ENCODE assay signal across 22 cellular contexts in the genomic region with DNA sequence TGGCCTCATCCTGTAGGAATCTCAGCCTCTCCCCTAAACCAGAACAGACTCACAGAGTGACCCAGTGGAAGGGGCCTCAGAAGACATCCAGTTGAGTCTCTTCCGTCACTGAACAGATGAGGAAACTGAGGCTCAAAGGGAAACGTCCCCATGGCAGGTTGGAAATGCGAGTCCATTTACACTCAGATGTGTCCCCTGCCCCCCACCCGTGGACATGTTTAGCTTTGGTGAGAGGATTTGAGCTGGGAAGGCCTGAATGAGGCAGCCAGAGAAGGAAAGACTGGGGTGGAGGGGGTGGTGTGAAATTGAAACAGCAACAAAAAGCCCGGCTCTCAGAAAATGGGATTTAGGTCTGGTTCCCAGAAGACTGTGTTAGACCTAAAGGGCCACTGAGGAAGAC. TPM values are rescaled to one million over a fixed set of nuclear protein-coding genes. Genes with fewer than 3 reads are reported as not detected.
"Had no signal": no experiment of that assay in that cellular context is flagged by ENCODE, and none has a peak within 500 bp of the region (broad histone marks: within the 10 kb centered on the region; RNA-seq: fewer than 3 reads in every experiment).

No MANE protein-coding gene starts in this region.

- ATAC-seq: activated T-cell treated with anti-CD3 and anti-CD28 coated beads, Interleukin-2, amount 50 U/mL, for 72 hours; left lung; stimulated activated naive B cell treated with anti-CD40 and anti-IgM and Interleukin-4, amounts not matched to agents 10 μg/mL and 1 μg/mL and 100 μg/mL, for 72 hours had no signal

- H3K4me1 ChIP-seq: thyroid gland, uterus had no signal

- H3K27me3 ChIP-seq: adrenal gland, ovary, thyroid gland, uterus had no signal

- H3K36me3 Mint-ChIP-seq: stimulated activated naive B cell treated with anti-CD40 and anti-IgM and Interleukin-4, amounts not matched to agents 10 μg/mL and 1 μg/mL and 100 μg/mL, for 72 hours had no signal

- H3K4me3 Mint-ChIP-seq: neural crest cell; stimulated activated naive B cell treated with anti-CD40 and anti-IgM and Interleukin-4, amounts not matched to agents 10 μg/mL and 1 μg/mL and 100 μg/mL, for 72 hours; T-helper 2 cell treated with Interferon-gamma antibody and Interleukin-4, amounts not matched to agents 5 μg/mL and 100 μg/mL, for 36 hours had no signal

- H3K36me3 ChIP-seq: adrenal gland, cardiac muscle cell, left lung, ovary, thyroid gland, uterus had no signal

- H3K27ac Mint-ChIP-seq: activated T-cell treated with anti-CD3 and anti-CD28 coated beads, Interleukin-2, amount 50 U/mL, for 72 hours; stimulated activated naive B cell treated with anti-CD40 and anti-IgM and Interleukin-4, amounts not matched to agents 10 μg/mL and 1 μg/mL and 100 μg/mL, for 72 hours; T-helper 2 cell treated with Interferon-gamma antibody and Interleukin-4, amounts not matched to agents 5 μg/mL and 100 μg/mL, for 36 hours had no signal

- H3K9me3 ChIP-seq: adrenal gland, left lung, ovary, thyroid gland, uterus had no signal

- H3K27ac ChIP-seq: cardiac muscle cell, left lung, ovary, thyroid gland, uterus had no signal

- H3K9me3 Mint-ChIP-seq: activated T-cell treated with anti-CD3 and anti-CD28 coated beads, Interleukin-2, amount 50 U/mL, for 72 hours; neural crest cell; stimulated activated naive B cell treated with anti-CD40 and anti-IgM and Interleukin-4, amounts not matched to agents 10 μg/mL and 1 μg/mL and 100 μg/mL, for 72 hours; T-helper 2 cell treated with Interferon-gamma antibody and Interleukin-4, amounts not matched to agents 5 μg/mL and 100 μg/mL, for 36 hours had no signal

- FAIRE-seq: frontal cortex, kidney, TTC549 had no signal

- H3K4me3 ChIP-seq: adrenal gland, cardiac muscle cell, left lung, ovary, thyroid gland, uterus had no signal

- DNase-seq: activated CD4-positive, alpha-beta T cell treated with anti-CD3 and anti-CD28 coated beads, Interleukin-2, amount 50 U/mL, for 4 hours; activated effector memory CD4-positive, alpha-beta T cell treated with anti-CD3 and anti-CD28 coated beads, Interleukin-2, amount 50 U/mL, for 16 hours; activated naive CD4-positive, alpha-beta T cell treated with anti-CD3 and anti-CD28 coated beads, Interleukin-2, amount 50 U/mL, for 16 hours; activated T-cell treated with anti-CD3 and anti-CD28 coated beads, Interleukin-2, amount 50 U/mL, for 72 hours; mammary epithelial cell; stimulated activated CD4-positive, alpha-beta T cell treated with anti-CD3 and anti-CD28 coated beads, Interleukin-4, amount 100 ng/mL, for 4 hours; stimulated activated naive B cell treated with anti-CD40 and anti-IgM and Interleukin-4, amounts not matched to agents 10 μg/mL and 1 μg/mL and 100 μg/mL, for 72 hours; thyroid gland; uterus had no signal

RNA-seq across cellular contexts. Expression of gene FAIM2, which starts 1.7 kb away (rescaled TPM):
- total RNA-seq: mammary epithelial cell had no signal
- polyA plus RNA-seq: mammary epithelial cell had no signal

RNA-seq across cellular contexts. Expression of gene AQP2, which starts 48.6 kb away (rescaled TPM):
- total RNA-seq: activated CD8-positive, alpha-beta memory T cell treated with anti-CD3 and anti-CD28 coated beads for 36 hours; activated T-cell treated with anti-CD3 and anti-CD28 coated beads, Interleukin-2, amount 50 U/mL, for 72 hours; cardiac muscle cell; frontal cortex; mammary epithelial cell; myocyte; neural crest cell; sciatic nerve; uterus had no signal
- polyA plus RNA-seq: cardiac muscle cell, esophagus, mammary epithelial cell had no signal

RNA-seq across cellular contexts. Expression of gene AQP5, which starts 59.7 kb away (rescaled TPM):
- total RNA-seq: activated CD8-positive, alpha-beta memory T cell treated with anti-CD3 and anti-CD28 coated beads for 36 hours; activated T-cell treated with anti-CD3 and anti-CD28 coated beads, Interleukin-2, amount 50 U/mL, for 72 hours; myocyte had no signal
- polyA plus RNA-seq: mammary epithelial cell had no signal
